Comparison of ENCODE assay signal across 10 cellular contexts in the genomic region with DNA sequence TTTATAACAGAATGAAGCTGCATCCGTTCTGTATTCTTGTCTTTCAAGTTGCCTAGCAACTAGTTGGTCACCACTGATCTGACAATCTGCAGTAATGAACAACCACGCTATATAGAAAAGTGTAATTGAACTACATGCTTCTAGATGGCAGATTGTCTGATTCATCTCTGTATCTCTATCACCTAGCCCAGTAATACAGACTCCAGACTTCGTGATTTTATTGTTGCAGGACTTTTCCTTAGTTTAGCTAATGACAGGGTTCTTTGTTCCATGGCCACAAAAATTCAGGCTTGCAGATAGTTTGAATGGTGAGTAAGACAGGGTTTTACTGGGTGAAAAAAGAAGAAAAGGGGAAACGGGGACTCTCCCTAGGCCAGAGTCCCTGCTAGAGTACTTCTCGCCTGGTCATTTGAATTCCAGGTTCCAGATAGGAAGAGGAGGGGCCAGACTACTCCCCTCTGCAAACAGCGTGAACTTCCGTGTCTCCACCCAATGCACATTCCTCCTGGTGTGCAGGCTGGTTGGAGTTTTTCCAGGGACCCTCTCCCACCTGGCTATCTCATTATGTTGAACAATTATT. TPM values are rescaled to one million over a fixed set of nuclear protein-coding genes. Genes with fewer than 3 reads are reported as not detected.
A peak's percentile ranks its signal among the peaks of the same experiment; 100 is the strongest.
DNase-seq lines count a peak whose midpoint lies in the region; ATAC-seq and TF ChIP-seq lines count a peak whose summit lies in the region.
"Had no signal": no experiment of that assay in that cellular context is flagged by ENCODE, and none has a peak within 500 bp of the region (broad histone marks: within the 10 kb centered on the region; RNA-seq: fewer than 3 reads in every experiment).

No MANE protein-coding gene starts in this region.

- no peaks in the 10 kb centered on the region for H3K27me3 ChIP-seq in neural cell (ENCODE audit: insufficient read depth, low read depth, low read length)

- peak overlapping the region; percentile 21 for H3K9ac ChIP-seq in neural cell (ENCODE audit: low read length)

- H3K4me2 ChIP-seq in neural cell (ENCODE audit: low read length), result no peak overlapping the region
- H3K4me2 ChIP-seq: PC-9 had no signal

- H3K36me3 ChIP-seq in neural cell (ENCODE audit: insufficient read depth, low read length), result no peaks in the 10 kb centered on the region

- ATAC-seq in left lobe of liver (no peak), GM21447 (IDR thresholded peaks at IDR 0.05; ENCODE audit: unreplicated experiment) (no peak)
- ATAC-seq: CD8-positive, alpha-beta T cell had no signal

- H3K4me3 ChIP-seq in neural cell (ENCODE audit: low read length), result no peak overlapping the region
- H3K4me3 ChIP-seq: PC-9 had no signal

- TF ChIP-seq EP300 in neural cell (conservative IDR thresholded peaks at IDR 0.05; ENCODE audit: poor library complexity, severe bottlenecking), result peak; percentile 35

- H3K9me2 ChIP-seq in neural cell (ENCODE audit: insufficient read depth, low read length), result no peaks in the 10 kb centered on the region

- no peaks in the 10 kb centered on the region for H3K79me2 ChIP-seq in neural cell (replicated peaks; ENCODE audit: insufficient read depth, low read length)

- peaks cover 3% of the 10 kb centered on the region for H3F3A ChIP-seq in neural cell (ENCODE audit: insufficient read depth, low read length, poor library complexity, severe bottlenecking)

- DNase-seq in HT-29 (ENCODE audit: low spot score) (peak; percentile 87), NCI-H748 (lab: John Stamatoyannopoulos, UW; ENCODE audit: unreplicated experiment) (peak; percentile 75), fibroblast of gingiva (ENCODE audit: low read depth) (peak; percentile 19), activated T-cell treated with anti-CD3 and anti-CD28 coated beads for 4 hours (no peak), left lobe of liver (ENCODE audit: low spot score) (no peak)
- DNase-seq: activated CD4-positive, alpha-beta T cell treated with anti-CD3 and anti-CD28 coated beads, Interleukin-2, amount 10 ng/mL, durations not matched to agents 7 days and 5 days; CD8-positive, alpha-beta T cell; PC-9 had no signal

- no peak overlapping the region for H2AFZ ChIP-seq in neural cell (ENCODE audit: low read depth, low read length)
- H2AFZ ChIP-seq: PC-9 had no signal

- no peaks in the 10 kb centered on the region for H4K20me1 ChIP-seq in neural cell (ENCODE audit: insufficient read depth)

- H3K9me3 ChIP-seq in neural cell (ENCODE audit: low read length), result no peaks in the 10 kb centered on the region

- no peak for TF ChIP-seq CTCF in neural cell (IDR thresholded peaks at IDR 0.05; ENCODE audit: poor library complexity, severe bottlenecking)

- H3K27ac ChIP-seq in neural cell (ENCODE audit: low read length), result peak overlapping the region; percentile 62
- H3K27ac ChIP-seq: PC-9 had no signal

- peak; percentile 11 for TF ChIP-seq RAD21 in neural cell (conservative IDR thresholded peaks at IDR 0.05)

TF ChIP-seq in neural cell, 6 proteins besides CTCF, POLR2A, EP300 and RAD21:
- TF ChIP-seq EZH2 (IDR thresholded peaks at IDR 0.05; ENCODE audit: borderline replicate concordance, insufficient read depth, low read length, poor library complexity, severe bottlenecking) (no peak), TAF1 (IDR thresholded peaks at IDR 0.05; ENCODE audit: low read depth) (no peak), MXI1 (conservative IDR thresholded peaks at IDR 0.05; ENCODE audit: poor library complexity, severe bottlenecking) (no peak), POLR2AphosphoS5 (IDR thresholded peaks at IDR 0.05) (no peak), SMC3 (conservative IDR thresholded peaks at IDR 0.05; ENCODE audit: poor library complexity) (no peak)
- TF ChIP-seq, protein P1, sequence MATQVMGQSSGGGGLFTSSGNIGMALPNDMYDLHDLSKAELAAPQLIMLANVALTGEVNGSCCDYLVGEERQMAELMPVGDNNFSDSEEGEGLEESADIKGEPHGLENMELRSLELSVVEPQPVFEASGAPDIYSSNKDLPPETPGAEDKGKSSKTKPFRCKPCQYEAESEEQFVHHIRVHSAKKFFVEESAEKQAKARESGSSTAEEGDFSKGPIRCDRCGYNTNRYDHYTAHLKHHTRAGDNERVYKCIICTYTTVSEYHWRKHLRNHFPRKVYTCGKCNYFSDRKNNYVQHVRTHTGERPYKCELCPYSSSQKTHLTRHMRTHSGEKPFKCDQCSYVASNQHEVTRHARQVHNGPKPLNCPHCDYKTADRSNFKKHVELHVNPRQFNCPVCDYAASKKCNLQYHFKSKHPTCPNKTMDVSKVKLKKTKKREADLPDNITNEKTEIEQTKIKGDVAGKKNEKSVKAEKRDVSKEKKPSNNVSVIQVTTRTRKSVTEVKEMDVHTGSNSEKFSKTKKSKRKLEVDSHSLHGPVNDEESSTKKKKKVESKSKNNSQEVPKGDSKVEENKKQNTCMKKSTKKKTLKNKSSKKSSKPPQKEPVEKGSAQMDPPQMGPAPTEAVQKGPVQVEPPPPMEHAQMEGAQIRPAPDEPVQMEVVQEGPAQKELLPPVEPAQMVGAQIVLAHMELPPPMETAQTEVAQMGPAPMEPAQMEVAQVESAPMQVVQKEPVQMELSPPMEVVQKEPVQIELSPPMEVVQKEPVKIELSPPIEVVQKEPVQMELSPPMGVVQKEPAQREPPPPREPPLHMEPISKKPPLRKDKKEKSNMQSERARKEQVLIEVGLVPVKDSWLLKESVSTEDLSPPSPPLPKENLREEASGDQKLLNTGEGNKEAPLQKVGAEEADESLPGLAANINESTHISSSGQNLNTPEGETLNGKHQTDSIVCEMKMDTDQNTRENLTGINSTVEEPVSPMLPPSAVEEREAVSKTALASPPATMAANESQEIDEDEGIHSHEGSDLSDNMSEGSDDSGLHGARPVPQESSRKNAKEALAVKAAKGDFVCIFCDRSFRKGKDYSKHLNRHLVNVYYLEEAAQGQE (IDR thresholded peaks at IDR 0.05; ENCODE audit: borderline replicate concordance), result no peak

RNA-seq across cellular contexts. Expression of gene COL1A2, which starts 45.9 kb away (rescaled TPM):
- not detected in 2 replicates for total RNA-seq in HT-29 (2014; rRNA removed; shearing (Covaris generic))
- polyA plus RNA-seq in neural cell, result 2.3 and 2.5 TPM in 2 replicates
- 3.4 and 4.1 TPM in 2 replicates for polyA minus RNA-seq in neural cell
- total RNA-seq in left lobe of liver, result 11.8 TPM
- total RNA-seq: CD8-positive, alpha-beta T cell; PC-9 had no signal

Comparison
In these comparisons a context has a peak if more than half of its experiments do, and no peak if none do; other contexts are left out.
1. DNase-seq: peak in HT-29 (single experiment), NCI-H748 (single experiment) and fibroblast of gingiva (single experiment); none in activated T-cell treated with anti-CD3 and anti-CD28 coated beads for 4 hours (single experiment) and left lobe of liver (single experiment).
2. RNA of gene COL1A2, which starts 45.9 kb away (total RNA-seq): 11.8 TPM in left lobe of liver (single experiment); not detected in HT-29; every median in the first group is over 10 times any median in the second.